Comparison of ENCODE assay signal across 9 cellular contexts in genomic region chr4:186234367-186234766, GRCh38. TPM values are rescaled to one million over a fixed set of nuclear protein-coding genes. Genes with fewer than 3 reads are reported as not detected.
"Had no signal": no experiment of that assay in that cellular context is flagged by ENCODE, and none has a peak within 500 bp of the region (broad histone marks: within the 10 kb centered on the region; RNA-seq: fewer than 3 reads in every experiment).

No MANE protein-coding gene starts in this region.

- H2AFZ ChIP-seq: GM23338 had no signal

- FAIRE-seq: H1, H54, HTR-8/SVneo had no signal

- H3K4me2 ChIP-seq: GM23338 had no signal

- H3K4me3 ChIP-seq: GM23338 had no signal

- ATAC-seq: GM23338 had no signal

- DNase-seq: H9, HCEC 1CT, KBM-7 had no signal

RNA-seq across cellular contexts. Expression of gene KLKB1, which starts 7.1 kb away (rescaled TPM):
- total RNA-seq: HT-29 had no signal

RNA-seq across cellular contexts. Expression of gene F11, which starts 31.6 kb away (rescaled TPM):
- total RNA-seq: HT-29 had no signal
- polyA plus RNA-seq: IgD-negative memory B cell had no signal
